Comparison of ENCODE assay signal across 19 cellular contexts in genomic region chr2:32622570-32623310, GRCh38. TPM values are rescaled to one million over a fixed set of nuclear protein-coding genes. Genes with fewer than 3 reads are reported as not detected.
DNase-seq lines count a peak whose midpoint lies in the region; ATAC-seq, FAIRE-seq and TF ChIP-seq lines count a peak whose summit lies in the region.
"Had no signal": no experiment of that assay in that cellular context is flagged by ENCODE, and none has a peak within 500 bp of the region (broad histone marks: within the 10 kb centered on the region; RNA-seq: fewer than 3 reads in every experiment).

No MANE protein-coding gene starts in this region.

- CTCF ChIA-PET in HepG2 (lab: Yijun Ruan, JAX; ENCODE audit: low intra/inter-chr PET ratio, low total read pairs), result no interaction called here

- TF ChIP-seq RAD21 in HepG2 (CRISPR knock-in tag; IDR thresholded peaks at IDR 0.05), result no peak

- POLR2A ChIA-PET in HepG2 (lab: Yijun Ruan, JAX), result no interaction called here

- no peaks in the 10 kb centered on the region for H3K9me3 Mint-ChIP-seq in activated naive CD4-positive, alpha-beta T cell treated with anti-CD3 and anti-CD28 coated beads, Interleukin-2, amount 50 U/mL, for 24 hours
- peaks cover 3% of the 10 kb centered on the region for H3K9me3 Mint-ChIP-seq in glutamatergic neuron (ENCODE audit: unreplicated experiment)
- H3K9me3 Mint-ChIP-seq: T-helper 1 cell treated with Interleukin-12 subunit alpha and Interleukin-12 subunit beta and Interleukin-4 antibody, amounts not matched to agents 30 μg/mL and 1 μg/mL, for 36 hours had no signal

- TF ChIP-seq CTCF in HepG2 (CRISPR knock-in tag; IDR thresholded peaks at IDR 0.05) (no peak), glutamatergic neuron (IDR thresholded peaks at IDR 0.05; ENCODE audit: partially characterized antibody, unreplicated experiment) (no peak)

- no peaks in the 10 kb centered on the region for H3K27me3 ChIP-seq in adipocyte (replicated peaks; ENCODE audit: control insufficient read depth, insufficient read depth, low read length)
- no peaks in the 10 kb centered on the region for H3K27me3 ChIP-seq in HepG2 (ENCODE audit: control insufficient read depth in 1 of 2, insufficient read depth in 2 of 2, low read length in 2 of 2)
- no peaks in the 10 kb centered on the region for H3K27me3 ChIP-seq in stomach smooth muscle (ENCODE audit: control insufficient read depth in 1 of 2, insufficient read depth in 2 of 2, low read length in 2 of 2)
- H3K27me3 ChIP-seq: uterus had no signal

- H3K4me3 ChIP-seq in adipocyte (ENCODE audit: low read length), result no peak overlapping the region
- H3K4me3 ChIP-seq in HepG2 (replicated peaks in 1 of 3; ENCODE audit: insufficient read depth in 1 of 3, low read depth in 2 of 3, low read length in 3 of 3), result no peak overlapping the region
- no peak overlapping the region for H3K4me3 ChIP-seq in stomach smooth muscle (ENCODE audit: low read length in 2 of 2)
- H3K4me3 ChIP-seq: skin epidermis, uterus had no signal

- no peaks in the 10 kb centered on the region for H3K27me3 Mint-ChIP-seq in activated naive CD4-positive, alpha-beta T cell treated with anti-CD3 and anti-CD28 coated beads, Interleukin-2, amount 50 U/mL, for 24 hours
- peaks cover 7% of the 10 kb centered on the region for H3K27me3 Mint-ChIP-seq in glutamatergic neuron (ENCODE audit: unreplicated experiment)

- BruUV-seq in HepG2 (replicated peaks; lab: Mats Ljungman, UMichigan), result no TSS peak

- no peak for TF ChIP-seq POLR2A in HepG2 (IDR thresholded peaks at IDR 0.05; ENCODE audit: insufficient read depth in 1 of 2, low read depth in 2 of 2, low read length in 2 of 2)

- H4K20me1 ChIP-seq in HepG2 (ENCODE audit: insufficient read depth, low read length), result no peaks in the 10 kb centered on the region

- H3K27ac ChIP-seq in HepG2 (ENCODE audit: extremely low read length, insufficient read depth, low read length) (peak overlapping the region; percentile 12), stomach smooth muscle (ENCODE audit: low read length) (peak overlapping the region; percentile 55)
- H3K27ac ChIP-seq: uterus had no signal

- H3K9me3 ChIP-seq in adipocyte (ENCODE audit: control insufficient read depth, low read length) (no peaks in the 10 kb centered on the region), HepG2 (ENCODE audit: low read length) (no peaks in the 10 kb centered on the region), stomach smooth muscle (ENCODE audit: control insufficient read depth in 2 of 2, low read length in 2 of 2) (no peaks in the 10 kb centered on the region)
- H3K9me3 ChIP-seq: uterus had no signal

- TF ChIP-seq EP300 in HepG2 (IDR thresholded peaks at IDR 0.05; ENCODE audit: low read depth in 2 of 2, low read length in 2 of 2) (no peak), HepG2 (CRISPR knock-in tag; IDR thresholded peaks at IDR 0.05; ENCODE audit: borderline replicate concordance) (no peak)

- WGBS in HepG2 (ENCODE audit: low lambda C conversion rate), result 93% methylated on average over 2 of the region's 2 CpGs

- DNase-seq in activated naive CD4-positive, alpha-beta T cell (lab: John Stamatoyannopoulos, UW), result no peak
- DNase-seq in adipocyte (ENCODE audit: low read depth) (peak; percentile 31), HepG2 (ENCODE audit: low spot score) (peak; percentile 22), mucosa of gallbladder (ENCODE audit: low spot score) (no peak), glutamatergic neuron (no peak), hepatic stellate cell (ENCODE audit: low spot score) (no peak)
- DNase-seq: activated CD4-positive, alpha-beta T cell treated with anti-CD3 and anti-CD28 coated beads for 1 hour; activated naive CD4-positive, alpha-beta T cell treated with Interleukin-2 at 50 U/mL for 16 hours; central memory CD4-positive, alpha-beta T cell; NCI-H1417 treated with DMSO at 0.1 percent for 48 hours; occipital lobe; RPMI8226; uterus had no signal

- H3K9ac ChIP-seq in adipocyte (ENCODE audit: low read length) (peak overlapping the region; percentile 27), HepG2 (ENCODE audit: insufficient read depth, low read depth, low read length) (no peak overlapping the region), stomach smooth muscle (ENCODE audit: low read length in 2 of 2) (no peak overlapping the region)

- no peak overlapping the region for H3K4me2 ChIP-seq in HepG2 (ENCODE audit: low read depth, low read length)

- peak; percentile 4 for FAIRE-seq in HepG2 (lab: Jason Lieb, UNC)
- FAIRE-seq: endometrium, frontal cortex had no signal

- H3K4me1 ChIP-seq in adipocyte (ENCODE audit: control insufficient read depth, insufficient read depth, low read length) (peaks cover 15% of the 10 kb centered on the region), HepG2 (ENCODE audit: insufficient read depth, low read length) (peaks cover 19% of the 10 kb centered on the region), stomach smooth muscle (ENCODE audit: control insufficient read depth, insufficient read depth, low read length) (peaks cover 10% of the 10 kb centered on the region)
- H3K4me1 ChIP-seq: uterus had no signal

- H2AFZ ChIP-seq in HepG2 (ENCODE audit: low read length), result no peak overlapping the region

- intact Hi-C loops in HepG2 (cut with micrococcal nuclease; ENCODE audit: unreplicated experiment), result no loop called here

- in situ Hi-C loops in HepG2 (cut with HindIII; ENCODE audit: extremely low pct_ligation_motif_present, low pct_unique_long_range_greater_than_20kb), result no loop called here

- peak overlapping the region; percentile 77 for H3K27ac Mint-ChIP-seq in activated naive CD4-positive, alpha-beta T cell treated with anti-CD3 and anti-CD28 coated beads, Interleukin-2, amount 50 U/mL, for 24 hours
- H3K27ac Mint-ChIP-seq in glutamatergic neuron (ENCODE audit: unreplicated experiment), result no peak overlapping the region
- H3K27ac Mint-ChIP-seq: T-helper 1 cell treated with Interleukin-12 subunit alpha and Interleukin-12 subunit beta and Interleukin-4 antibody, amounts not matched to agents 30 μg/mL and 1 μg/mL, for 36 hours had no signal

- H3K4me1 Mint-ChIP-seq in activated naive CD4-positive, alpha-beta T cell treated with anti-CD3 and anti-CD28 coated beads, Interleukin-2, amount 50 U/mL, for 24 hours, result peaks cover 7% of the 10 kb centered on the region
- H3K4me1 Mint-ChIP-seq in glutamatergic neuron (ENCODE audit: low read depth, unreplicated experiment), result no peaks in the 10 kb centered on the region

- ATAC-seq in HepG2, result no peak; the same call in 2 of the 3 replicates

- H3K36me3 Mint-ChIP-seq in activated naive CD4-positive, alpha-beta T cell treated with anti-CD3 and anti-CD28 coated beads, Interleukin-2, amount 50 U/mL, for 24 hours, result no peaks in the 10 kb centered on the region
- no peaks in the 10 kb centered on the region for H3K36me3 Mint-ChIP-seq in glutamatergic neuron (ENCODE audit: unreplicated experiment)

- H3K4me3 Mint-ChIP-seq in activated naive CD4-positive, alpha-beta T cell treated with anti-CD3 and anti-CD28 coated beads, Interleukin-2, amount 50 U/mL, for 24 hours, result peak overlapping the region; percentile 19
- H3K4me3 Mint-ChIP-seq in glutamatergic neuron (ENCODE audit: unreplicated experiment), result no peak overlapping the region
- H3K4me3 Mint-ChIP-seq: T-helper 1 cell treated with Interleukin-12 subunit alpha and Interleukin-12 subunit beta and Interleukin-4 antibody, amounts not matched to agents 30 μg/mL and 1 μg/mL, for 36 hours had no signal

- H3K79me2 ChIP-seq in HepG2 (ENCODE audit: insufficient read depth, low read length), result no peaks in the 10 kb centered on the region

- H3K36me3 ChIP-seq in adipocyte (ENCODE audit: control insufficient read depth, insufficient read depth, low read length, severe bottlenecking), result peaks cover 25% of the 10 kb centered on the region
- H3K36me3 ChIP-seq in HepG2 (replicated peaks in 1 of 2; ENCODE audit: control insufficient read depth in 1 of 2, insufficient read depth in 2 of 2, low read length in 2 of 2), result peaks cover 0 to 17% of the 10 kb centered on the region in 2 experiments; a peak in 2 of 5 replicates
- peaks cover 4 to 12% of the 10 kb centered on the region in 2 donors for H3K36me3 ChIP-seq in stomach smooth muscle (ENCODE audit: control insufficient read depth in 2 of 2, insufficient read depth in 2 of 2, low read length in 2 of 2)
- H3K36me3 ChIP-seq: uterus had no signal

TF ChIP-seq in HepG2, 621 proteins besides CTCF, POLR2A, EP300 and RAD21 (continues in another document):
- peak; percentile 47 for TF ChIP-seq HNF4A (CRISPR knock-in tag; IDR thresholded peaks at IDR 0.05)
- TF ChIP-seq MAFK (conservative IDR thresholded peaks at IDR 0.05 in 1 of 2, IDR thresholded peaks at IDR 0.05 in 1 of 2; ENCODE audit: low read length in 2 of 2), result peak; percentile 49 to 51; a peak in 3 of 4 replicates

RNA-seq across cellular contexts. Expression of gene TTC27, which starts 5.1 kb away (rescaled TPM):
- total RNA-seq in HepG2 (2016; rRNA removed; fragmentation: Illumina TruSeq; extraction: Trizol) (44.7 and 65.1 TPM in 2 replicates), mucosa of gallbladder (10.4 TPM), glutamatergic neuron (ENCODE audit: unreplicated experiment) (8.3 TPM)
- total RNA-seq in HepG2 (2016; cell fraction: cytosol; rRNA removed; fragmentation: Illumina TruSeq; extraction: Trizol; ENCODE audit: low read depth), result 9.5 and 10.9 TPM in 2 replicates
- total RNA-seq in HepG2 (2016; cell fraction: insoluble cytoplasmic fraction; rRNA removed; fragmentation: Illumina TruSeq; extraction: Trizol), result 43.8 and 63.7 TPM in 2 replicates
- total RNA-seq in HepG2 (2016; cell fraction: membrane; rRNA removed; fragmentation: Illumina TruSeq; extraction: Trizol), result 15.7 and 17.8 TPM in 2 replicates
- total RNA-seq in HepG2 (2016; cell fraction: nucleus; rRNA removed; fragmentation: Illumina TruSeq; extraction: Trizol), result 36.7 and 38.7 TPM in 2 replicates
- polyA plus RNA-seq in HepG2 (2011; rRNA removed), result 23.0 and 26.7 TPM in 2 replicates
- 14.3 and 22.9 TPM in 2 replicates for polyA plus RNA-seq in HepG2 (2011; cell fraction: cytosol; rRNA removed)
- polyA plus RNA-seq in HepG2 (2011; cell fraction: nucleus; rRNA removed), result 12.1 and 14.8 TPM in 2 replicates
- 20.5 and 25.5 TPM in 2 replicates for polyA plus RNA-seq in HepG2 (2012)
- 3.7 and 4.5 TPM in 2 replicates for polyA plus RNA-seq in HepG2 (2016; cell fraction: cytosol; fragmentation: Illumina TruSeq; extraction: Trizol; ENCODE audit: low read depth)
- 45.5 and 47.0 TPM in 2 replicates for polyA plus RNA-seq in HepG2 (2016; cell fraction: insoluble cytoplasmic fraction; fragmentation: Illumina TruSeq; extraction: Trizol; ENCODE audit: low read depth)
- polyA plus RNA-seq in HepG2 (2016; cell fraction: membrane; fragmentation: Illumina TruSeq; extraction: Trizol; ENCODE audit: low read depth), result 7.3 and 8.6 TPM in 2 replicates
- polyA plus RNA-seq in HepG2 (2016; cell fraction: nucleus; fragmentation: Illumina TruSeq; extraction: Trizol; ENCODE audit: insufficient read depth, low read depth), result 19.1 and 22.3 TPM in 2 replicates
- 29.8 and 40.4 TPM in 2 replicates for polyA minus RNA-seq in HepG2 (2011; rRNA and poly(A)+ RNA removed; ENCODE audit: low replicate concordance)
- polyA minus RNA-seq in HepG2 (2011; cell fraction: cytosol; rRNA and poly(A)+ RNA removed), result 20.0 and 21.8 TPM in 2 replicates
- 56.0 and 69.0 TPM in 2 replicates for polyA minus RNA-seq in HepG2 (2011; cell fraction: nucleus; rRNA and poly(A)+ RNA removed)

Comparison
In these comparisons a context has a peak if more than half of its experiments do, and no peak if none do; other contexts are left out.
1. DNase-seq: peak in adipocyte (single experiment) and HepG2 (single experiment); none in activated naive CD4-positive, alpha-beta T cell (0 of 4), mucosa of gallbladder (single experiment), glutamatergic neuron (single experiment) and hepatic stellate cell (single experiment).